In the genomic region with DNA sequence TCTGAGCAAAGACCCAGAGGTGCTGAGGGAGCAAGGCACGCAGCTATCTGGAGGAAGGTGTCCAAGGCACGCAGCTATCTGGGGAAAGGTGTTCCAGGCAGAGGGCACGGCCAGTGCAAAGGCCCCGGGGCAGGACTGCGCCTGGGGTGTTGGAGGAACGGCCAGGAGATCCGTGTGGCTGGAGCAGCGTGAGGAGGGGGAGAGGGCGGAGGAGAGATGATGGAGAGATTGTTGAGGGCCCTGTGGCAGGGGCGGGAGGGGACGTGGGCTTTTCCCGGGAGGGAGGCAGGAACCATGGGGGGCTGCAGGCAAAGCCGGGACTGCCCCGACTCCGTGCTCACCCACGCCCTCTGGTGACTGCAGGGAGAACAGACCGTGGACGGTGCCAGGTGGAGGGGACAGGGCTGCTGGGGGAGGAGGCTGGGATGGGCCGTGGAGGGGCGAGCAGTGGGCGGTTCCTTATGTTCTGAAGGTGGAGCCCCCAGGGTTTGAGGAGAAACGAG, we compare ENCODE assay signal across 8 cellular contexts. TPM values are rescaled to one million over a fixed set of nuclear protein-coding genes. Genes with fewer than 3 reads are reported as not detected.
DNase-seq lines count a peak whose midpoint lies in the region; ATAC-seq and TF ChIP-seq lines count a peak whose summit lies in the region.

No MANE protein-coding gene starts in this region.

- H3K4me3 ChIP-seq in Jurkat, Clone E6-1 (ENCODE audit: low read length): no peak overlapping the region
- H3K4me3 ChIP-seq in colonic mucosa (no peak overlapping the region), mucosa of rectum (ENCODE audit: low read length in 2 of 2) (no peak overlapping the region)

- H3K27ac ChIP-seq in colonic mucosa (peak overlapping the region; percentile 51), mucosa of rectum (ENCODE audit: low read depth in 2 of 2, low read length in 2 of 2) (peak overlapping the region; percentile 81 to 87)

- H3K9ac ChIP-seq in colonic mucosa (ENCODE audit: low read depth in 2 of 2, low read length in 2 of 2) (peak overlapping the region in 1 of 2 donors; percentile 35), mucosa of rectum (ENCODE audit: low read depth in 1 of 2, low read length in 2 of 2) (peak overlapping the region in 1 of 2 donors; percentile 41)

- DNase-seq in CMK (ENCODE audit: low read depth): peak; percentile 39
- peak; percentile 25 for DNase-seq in Jurkat, Clone E6-1 (ENCODE audit: low read depth, low spot score)
- DNase-seq in activated CD4-positive, alpha-beta T cell treated with anti-CD3 and anti-CD28 coated beads for 4 hours: peak; percentile 60 to 62
- DNase-seq in colonic mucosa: peak; percentile 70
- DNase-seq in stimulated activated naive B cell treated with anti-CD40 and anti-IgM and Interleukin-4, amounts not matched to agents 10 μg/mL and 1 μg/mL and 100 μg/mL, for 72 hours: peak; percentile 23
- DNase-seq in T1000 (lab: John Stamatoyannopoulos, UW): no peak

- no peaks in the 10 kb centered on the region for H3K9me3 Mint-ChIP-seq in stimulated activated naive B cell treated with anti-CD40 and anti-IgM and Interleukin-4, amounts not matched to agents 10 μg/mL and 1 μg/mL and 100 μg/mL, for 72 hours

- H3K36me3 Mint-ChIP-seq in stimulated activated naive B cell treated with anti-CD40 and anti-IgM and Interleukin-4, amounts not matched to agents 10 μg/mL and 1 μg/mL and 100 μg/mL, for 72 hours: no peaks in the 10 kb centered on the region

- intact Hi-C loops in colonic mucosa (cut with DNase I): no loop called here

- peak; percentile 62 to 78 for ATAC-seq in stimulated activated naive B cell treated with anti-CD40 and anti-IgM and Interleukin-4, amounts not matched to agents 10 μg/mL and 1 μg/mL and 100 μg/mL, for 72 hours (replicated peaks)
- ATAC-seq in GM19328 (IDR thresholded peaks at IDR 0.05; ENCODE audit: unreplicated experiment): no peak

- H3K27me3 ChIP-seq in colonic mucosa: no peaks in the 10 kb centered on the region
- H3K27me3 ChIP-seq in mucosa of rectum (ENCODE audit: control insufficient read depth in 2 of 2, insufficient read depth in 2 of 2, low read length in 2 of 2): peaks cover 0 to 4% of the 10 kb centered on the region in 2 donors

- peak; percentile 44 for TF ChIP-seq CTCF in colonic mucosa (IDR thresholded peaks at IDR 0.05)

- H3K27ac Mint-ChIP-seq in stimulated activated naive B cell treated with anti-CD40 and anti-IgM and Interleukin-4, amounts not matched to agents 10 μg/mL and 1 μg/mL and 100 μg/mL, for 72 hours: peak overlapping the region; percentile 9

- no peaks in the 10 kb centered on the region for H3K9me3 ChIP-seq in colonic mucosa
- no peaks in the 10 kb centered on the region for H3K9me3 ChIP-seq in mucosa of rectum (ENCODE audit: control insufficient read depth in 2 of 2, low read length in 2 of 2)

- H3K27me3 Mint-ChIP-seq in stimulated activated naive B cell treated with anti-CD40 and anti-IgM and Interleukin-4, amounts not matched to agents 10 μg/mL and 1 μg/mL and 100 μg/mL, for 72 hours: peaks cover 16 to 27% of the 10 kb centered on the region in 2 donors

- H3K4me1 ChIP-seq in colonic mucosa (no peaks in the 10 kb centered on the region), mucosa of rectum (ENCODE audit: control insufficient read depth in 2 of 2, insufficient read depth in 2 of 2, low read length in 2 of 2) (peaks cover 18 to 26% of the 10 kb centered on the region in 2 donors)

- H3K4me3 Mint-ChIP-seq in stimulated activated naive B cell treated with anti-CD40 and anti-IgM and Interleukin-4, amounts not matched to agents 10 μg/mL and 1 μg/mL and 100 μg/mL, for 72 hours: no peak overlapping the region

- H3K36me3 ChIP-seq in colonic mucosa (no peaks in the 10 kb centered on the region), mucosa of rectum (ENCODE audit: control insufficient read depth in 2 of 2, insufficient read depth in 2 of 2, low read length in 2 of 2) (no peaks in the 10 kb centered on the region)

- peaks cover 5 to 14% of the 10 kb centered on the region in 2 donors for H3K4me1 Mint-ChIP-seq in stimulated activated naive B cell treated with anti-CD40 and anti-IgM and Interleukin-4, amounts not matched to agents 10 μg/mL and 1 μg/mL and 100 μg/mL, for 72 hours

RNA-seq across cellular contexts. Expression of gene MISP, which starts 13.3 kb away (rescaled TPM):
- not detected for polyA plus RNA-seq in Jurkat, Clone E6-1 (2012; ENCODE audit: insufficient read depth, insufficient read length)
- 100 to 1,000 TPM; 285 to 320 TPM for total RNA-seq in colonic mucosa

RNA-seq across cellular contexts. Expression of gene PALM, which starts 28.9 kb away (rescaled TPM):
- 9.0 TPM for polyA plus RNA-seq in Jurkat, Clone E6-1 (2012; ENCODE audit: insufficient read depth, insufficient read length)
- 10 to 100 TPM in 1 of 2 donors, 1 to 10 TPM in 1; 3.9 to 13.5 TPM for total RNA-seq in colonic mucosa

RNA-seq across cellular contexts. Expression of gene PRSS57, which starts 42.4 kb away (rescaled TPM):
- polyA plus RNA-seq in Jurkat, Clone E6-1 (2012; ENCODE audit: insufficient read depth, insufficient read length): 1.2 TPM
- not detected for total RNA-seq in colonic mucosa

RNA-seq across cellular contexts. Expression of gene PTBP1, which starts 59.6 kb away (rescaled TPM):
- 488 TPM for polyA plus RNA-seq in Jurkat, Clone E6-1 (2012; ENCODE audit: insufficient read depth, insufficient read length)
- total RNA-seq in colonic mucosa: 100 to 1,000 TPM; 284 to 457 TPM
